10 cellular contexts compared by ENCODE assay signal in genomic region chr5:135139397-135140134, GRCh38.
A peak's percentile ranks its signal among the peaks of the same experiment; 100 is the strongest.
DNase-seq lines count a peak whose midpoint lies in the region; ATAC-seq and TF ChIP-seq lines count a peak whose summit lies in the region.
"Had no signal": no experiment of that assay in that cellular context is flagged by ENCODE, and none has a peak within 500 bp of the region (broad histone marks: within the 10 kb centered on the region; RNA-seq: fewer than 3 reads in every experiment).

No MANE protein-coding gene starts in this region.

- no peak overlapping the region for H2BK5ac ChIP-seq in neuronal stem cell (ENCODE audit: low read length)

- no peak overlapping the region for H2BK12ac ChIP-seq in neuronal stem cell (ENCODE audit: low read length)

- no peak overlapping the region for H3K18ac ChIP-seq in neuronal stem cell (ENCODE audit: low read length)

- DNase-seq in HL-60 (ENCODE audit: low read depth in 1 of 2, low spot score in 1 of 2) = peak; percentile 31 to 74
- DNase-seq in SKM-1 (lab: John Stamatoyannopoulos, UW; ENCODE audit: unreplicated experiment) = peak; percentile 73
- peak; percentile 75 for DNase-seq in hepatic stellate cell (ENCODE audit: low spot score)
- peak; percentile 67 for DNase-seq in ureter (ENCODE audit: low spot score)
- no peak for DNase-seq in stimulated activated naive CD4-positive, alpha-beta T cell (lab: John Stamatoyannopoulos, UW)
- no peak for DNase-seq in neuronal stem cell (ENCODE audit: low spot score)
- DNase-seq: cortex of kidney; stimulated activated naive CD4-positive, alpha-beta T cell treated with Interleukin-2 at 50 U/mL for 16 hours had no signal

- H3K23ac ChIP-seq in neuronal stem cell (ENCODE audit: low read depth, low read length, poor library complexity) = no peak overlapping the region

- H3K27me3 ChIP-seq in HL-60 (ENCODE audit: insufficient read depth, poor library complexity, severe bottlenecking) = no peaks in the 10 kb centered on the region
- peaks cover 0 to 10% (median 0%) of the 10 kb centered on the region in 3 experiments for H3K27me3 ChIP-seq in neuronal stem cell (ENCODE audit: control insufficient read depth in 3 of 3, insufficient read depth in 3 of 3, low read depth in 1 of 3, low read length in 3 of 3)

- no peaks in the 10 kb centered on the region for H3K9me3 ChIP-seq in neuronal stem cell (replicated peaks in 1 of 2; ENCODE audit: control insufficient read depth in 2 of 2, insufficient read depth in 1 of 2, low read depth in 1 of 2, low read length in 2 of 2)

- no peaks in the 10 kb centered on the region for H3K4me1 ChIP-seq in neuronal stem cell (ENCODE audit: control insufficient read depth in 2 of 2, insufficient read depth in 1 of 2, low read depth in 1 of 2, low read length in 2 of 2)

- WGBS in neuronal stem cell (ENCODE audit: extremely low coverage in 2 of 2, insufficient read length in 2 of 2, insufficient replicate concordance in 1 of 2), 2 donors = no CpG with 5 or more reads among the region's 12 CpGs

- no peak overlapping the region for H4K91ac ChIP-seq in neuronal stem cell (ENCODE audit: low read depth, low read length, poor library complexity)

- H3K27ac ChIP-seq in HL-60 (replicated peaks) (no peak overlapping the region), neuronal stem cell (replicated peaks; ENCODE audit: low read length) (no peak overlapping the region)

- H3K4me2 ChIP-seq in neuronal stem cell (ENCODE audit: insufficient read depth, low read length, poor library complexity, severe bottlenecking) = no peak overlapping the region

- H3K9ac ChIP-seq in neuronal stem cell (ENCODE audit: low read depth, low read length, poor library complexity) = no peak overlapping the region

- H3K4me3 ChIP-seq in HL-60 (replicated peaks; ENCODE audit: insufficient read depth, low read length) = no peak overlapping the region
- no peak overlapping the region for H3K4me3 ChIP-seq in neuronal stem cell (ENCODE audit: low read length in 2 of 2)

- no peak overlapping the region for H2AFZ ChIP-seq in neuronal stem cell (ENCODE audit: low read length)

- H3K36me3 ChIP-seq in neuronal stem cell (replicated peaks in 1 of 2; ENCODE audit: control insufficient read depth in 2 of 2, insufficient read depth in 2 of 2, low read length in 2 of 2) = no peaks in the 10 kb centered on the region

- H4K8ac ChIP-seq in neuronal stem cell (ENCODE audit: low read depth, low read length) = no peak overlapping the region

- H2AK5ac ChIP-seq in neuronal stem cell (ENCODE audit: low read depth, low read length) = no peak overlapping the region

- no peak overlapping the region for H2BK15ac ChIP-seq in neuronal stem cell (ENCODE audit: low read length)

- no peak for TF ChIP-seq CTCF in HL-60 (IDR thresholded peaks at IDR 0.05; ENCODE audit: insufficient read depth, low read length)

- H2BK120ac ChIP-seq in neuronal stem cell (ENCODE audit: low read depth, low read length) = no peak overlapping the region

- no peak overlapping the region for H3K4ac ChIP-seq in neuronal stem cell (ENCODE audit: low read length)

- no peak for ATAC-seq in HG03135 (IDR thresholded peaks at IDR 0.05; ENCODE audit: unreplicated experiment)
- ATAC-seq: natural killer cell treated with Interleukin-12 subunit alpha and Interleukin-12 subunit beta and Interleukin-15 and Interleukin-18, amount 100 ng/mL, for 72 hours had no signal

- H3K14ac ChIP-seq in neuronal stem cell (ENCODE audit: low read length) = no peak overlapping the region

- H3K79me1 ChIP-seq in neuronal stem cell (ENCODE audit: low read depth, low read length) = no peaks in the 10 kb centered on the region

Comparison
In these comparisons a context has a peak if more than half of its experiments do, and no peak if none do; other contexts are left out.
1. DNase-seq: peak in HL-60 (2 of 2), SKM-1 (single experiment), hepatic stellate cell (single experiment) and ureter (single experiment); none in stimulated activated naive CD4-positive, alpha-beta T cell (0 of 6) and neuronal stem cell (single experiment).